ENCODE assay signal across 22 cellular contexts in the genomic region with DNA sequence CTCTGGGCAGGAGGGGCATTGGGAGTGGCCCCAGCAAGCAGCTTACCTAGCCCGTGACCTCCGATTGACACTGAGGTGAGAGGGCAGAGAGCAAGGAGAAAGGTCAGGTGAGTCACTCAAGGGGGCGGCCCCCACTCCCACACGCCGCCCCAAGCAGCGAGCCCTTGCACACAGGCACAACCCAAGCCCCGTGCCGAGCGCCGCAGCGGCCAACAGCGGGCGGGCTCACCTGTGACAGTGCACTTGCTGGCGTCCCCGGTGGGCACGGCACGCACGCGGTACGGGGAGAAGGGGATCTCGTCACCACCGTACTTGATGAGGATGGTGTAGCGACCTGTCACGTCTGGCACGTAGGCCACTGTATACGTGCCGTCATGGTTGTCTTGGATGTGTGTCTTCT. TPM values are rescaled to one million over a fixed set of nuclear protein-coding genes. Genes with fewer than 3 reads are reported as not detected.
DNase-seq lines count a peak whose midpoint lies in the region; ATAC-seq and TF ChIP-seq lines count a peak whose summit lies in the region.
"Had no signal": no experiment of that assay in that cellular context is flagged by ENCODE, and none has a peak within 500 bp of the region (broad histone marks: within the 10 kb centered on the region; RNA-seq: fewer than 3 reads in every experiment).

No MANE protein-coding gene starts in this region.

- H2AFZ ChIP-seq in hepatocyte = no peak overlapping the region

- peak overlapping the region in 1 of 2 donors; percentile 74 for H3K27ac Mint-ChIP-seq in stimulated activated naive CD8-positive, alpha-beta T cell treated with anti-CD3 and anti-CD28 coated beads, Interleukin-15, amount 100 ng/mL, for 72 hours
- H3K27ac Mint-ChIP-seq in activated naive CD8-positive, alpha-beta T cell treated with anti-CD3 and anti-CD28 coated beads, Interleukin-2, amount 50 U/mL, for 24 hours = no peak overlapping the region
- H3K27ac Mint-ChIP-seq in naive thymus-derived CD4-positive, alpha-beta T cell = no peak overlapping the region
- H3K27ac Mint-ChIP-seq: HFFc6 had no signal

- H3K36me3 Mint-ChIP-seq in activated naive CD8-positive, alpha-beta T cell treated with anti-CD3 and anti-CD28 coated beads, Interleukin-2, amount 50 U/mL, for 24 hours (ENCODE audit: low read depth) = peaks cover 20% of the 10 kb centered on the region
- H3K36me3 Mint-ChIP-seq in naive thymus-derived CD4-positive, alpha-beta T cell = peaks cover 0 to 9% (median 0%) of the 10 kb centered on the region in 5 donors

- WGBS in hepatocyte (ENCODE audit: low lambda C conversion rate, missing lambda C conversion rate) = 95% methylated on average over 27 of the region's 27 CpGs

- peaks cover 63% of the 10 kb centered on the region for H3K4me1 Mint-ChIP-seq in stimulated activated naive CD8-positive, alpha-beta T cell treated with anti-CD3 and anti-CD28 coated beads, Interleukin-15, amount 100 ng/mL, for 72 hours
- peaks cover 36% of the 10 kb centered on the region for H3K4me1 Mint-ChIP-seq in activated naive CD8-positive, alpha-beta T cell treated with anti-CD3 and anti-CD28 coated beads, Interleukin-2, amount 50 U/mL, for 24 hours
- H3K4me1 Mint-ChIP-seq in naive thymus-derived CD4-positive, alpha-beta T cell = peaks cover 4 to 19% (median 10%) of the 10 kb centered on the region in 7 donors

- peaks cover 27 to 96% (median 40%) of the 10 kb centered on the region in 3 experiments for H3K36me3 ChIP-seq in naive thymus-derived CD4-positive, alpha-beta T cell (ENCODE audit: control insufficient read depth in 2 of 3, insufficient read depth in 3 of 3, low read length in 3 of 3)
- H3K36me3 ChIP-seq in MG63 (peaks cover 68% of the 10 kb centered on the region), hepatocyte (replicated peaks; ENCODE audit: insufficient read depth, low read depth) (no peaks in the 10 kb centered on the region)
- H3K36me3 ChIP-seq: prostate gland had no signal

- H3K27me3 ChIP-seq in naive thymus-derived CD4-positive, alpha-beta T cell (ENCODE audit: control insufficient read depth in 2 of 2, insufficient read depth in 2 of 2, low read length in 2 of 2) = no peaks in the 10 kb centered on the region
- no peaks in the 10 kb centered on the region for H3K27me3 ChIP-seq in MG63
- H3K27me3 ChIP-seq in hepatocyte = no peaks in the 10 kb centered on the region
- H3K27me3 ChIP-seq: Peyer's patch, SJCRH30 had no signal

- peaks cover 9% of the 10 kb centered on the region for H4K20me1 ChIP-seq in hepatocyte (ENCODE audit: insufficient read depth, poor library complexity, severe bottlenecking)

- H3K27ac ChIP-seq in naive thymus-derived CD4-positive, alpha-beta T cell (ENCODE audit: low read depth, low read length) = peak overlapping the region; percentile 40
- H3K27ac ChIP-seq in hepatocyte = no peak overlapping the region
- H3K27ac ChIP-seq: Peyer's patch, prostate gland, SJCRH30 had no signal

- POLR2A ChIA-PET in naive thymus-derived CD4-positive, alpha-beta T cell (lab: Charles Lee) = interaction anchor here (0.7 kb wide), 1 partner anchor 14 kb away, joined by 3 read pairs; no protein-coding TSS in a partner anchor

- intact Hi-C loops in naive thymus-derived CD4-positive, alpha-beta T cell (cut with micrococcal nuclease) = no loop called here

- ATAC-seq in stimulated activated naive CD8-positive, alpha-beta T cell treated with anti-CD3 and anti-CD28 coated beads, Interleukin-15, Interleukin-2, amounts not matched to agents 100 U/mL and 50 U/mL, for 24 hours = peak; percentile 26
- no peak for ATAC-seq in stimulated activated naive CD8-positive, alpha-beta T cell treated with anti-CD3 and anti-CD28 coated beads, Interleukin-15, amount 100 ng/mL, for 72 hours
- ATAC-seq in activated naive CD8-positive, alpha-beta T cell treated with anti-CD3 and anti-CD28 coated beads, Interleukin-2, amount 50 U/mL, for 24 hours = peak; percentile 12
- no peak for ATAC-seq in naive thymus-derived CD4-positive, alpha-beta T cell
- ATAC-seq in HG03354 (IDR thresholded peaks at IDR 0.05; ENCODE audit: poor library complexity, severe bottlenecking, unreplicated experiment) = no peak

- H3K27me3 Mint-ChIP-seq in stimulated activated naive CD8-positive, alpha-beta T cell treated with anti-CD3 and anti-CD28 coated beads, Interleukin-15, amount 100 ng/mL, for 72 hours = no peaks in the 10 kb centered on the region
- no peaks in the 10 kb centered on the region for H3K27me3 Mint-ChIP-seq in activated naive CD8-positive, alpha-beta T cell treated with anti-CD3 and anti-CD28 coated beads, Interleukin-2, amount 50 U/mL, for 24 hours
- H3K27me3 Mint-ChIP-seq in naive thymus-derived CD4-positive, alpha-beta T cell = no peaks in the 10 kb centered on the region

- H3K4me3 ChIP-seq in naive thymus-derived CD4-positive, alpha-beta T cell (ENCODE audit: low read length) = no peak overlapping the region
- no peak overlapping the region for H3K4me3 ChIP-seq in MG63
- H3K4me3 ChIP-seq in hepatocyte = no peak overlapping the region
- H3K4me3 ChIP-seq: Peyer's patch, prostate gland, SJCRH30 had no signal

- H3K9me2 ChIP-seq in hepatocyte (replicated peaks; ENCODE audit: insufficient read depth) = no peaks in the 10 kb centered on the region

- H3K4me3 Mint-ChIP-seq in stimulated activated naive CD8-positive, alpha-beta T cell treated with anti-CD3 and anti-CD28 coated beads, Interleukin-15, amount 100 ng/mL, for 72 hours = peak overlapping the region in 1 of 2 donors; percentile 42
- H3K4me3 Mint-ChIP-seq in activated naive CD8-positive, alpha-beta T cell treated with anti-CD3 and anti-CD28 coated beads, Interleukin-2, amount 50 U/mL, for 24 hours = no peak overlapping the region
- no peak overlapping the region for H3K4me3 Mint-ChIP-seq in naive thymus-derived CD4-positive, alpha-beta T cell
- H3K4me3 Mint-ChIP-seq: activated T-cell treated with anti-CD3 and anti-CD28 coated beads, Interleukin-2, amount 50 U/mL, for 4 hours; HFFc6 had no signal

- CTCF ChIA-PET in naive thymus-derived CD4-positive, alpha-beta T cell (lab: Charles Lee) = interaction anchor here (0.6 kb wide), 1 partner anchor 185 kb away, joined by 3 read pairs; no protein-coding TSS in a partner anchor

- no peaks in the 10 kb centered on the region for H3K9me3 Mint-ChIP-seq in stimulated activated naive CD8-positive, alpha-beta T cell treated with anti-CD3 and anti-CD28 coated beads, Interleukin-15, amount 100 ng/mL, for 72 hours
- no peaks in the 10 kb centered on the region for H3K9me3 Mint-ChIP-seq in activated naive CD8-positive, alpha-beta T cell treated with anti-CD3 and anti-CD28 coated beads, Interleukin-2, amount 50 U/mL, for 24 hours
- H3K9me3 Mint-ChIP-seq in naive thymus-derived CD4-positive, alpha-beta T cell = no peaks in the 10 kb centered on the region
- H3K9me3 Mint-ChIP-seq: activated T-cell treated with anti-CD3 and anti-CD28 coated beads, Interleukin-2, amount 50 U/mL, for 4 hours; CD8-positive, alpha-beta memory T cell; HFFc6 had no signal

- no peak for TF ChIP-seq CTCF in hepatocyte (IDR thresholded peaks at IDR 0.05; ENCODE audit: poor library complexity)

- H3K4me1 ChIP-seq in naive thymus-derived CD4-positive, alpha-beta T cell (ENCODE audit: control insufficient read depth in 2 of 2, insufficient read depth in 2 of 2, low read length in 2 of 2) = peaks cover 8 to 54% of the 10 kb centered on the region in 2 donors
- no peaks in the 10 kb centered on the region for H3K4me1 ChIP-seq in hepatocyte (ENCODE audit: insufficient read depth)
- H3K4me1 ChIP-seq: Peyer's patch, prostate gland, SJCRH30 had no signal

- no peak for DNase-seq in stimulated activated naive CD8-positive, alpha-beta T cell treated with anti-CD3 and anti-CD28 coated beads, Interleukin-15, Interleukin-2, amounts not matched to agents 100 U/mL and 50 U/mL, for 24 hours
- no peak for DNase-seq in stimulated activated naive CD8-positive, alpha-beta T cell treated with anti-CD3 and anti-CD28 coated beads, Interleukin-15, amount 100 ng/mL, for 72 hours
- DNase-seq in activated naive CD8-positive, alpha-beta T cell treated with anti-CD3 and anti-CD28 coated beads, Interleukin-2, amount 50 U/mL, for 24 hours = no peak
- no peak for DNase-seq in naive thymus-derived CD4-positive, alpha-beta T cell
- DNase-seq in MG63 (no peak), hepatocyte (ENCODE audit: low spot score) (no peak)
- DNase-seq: activated CD4-positive, alpha-beta T cell treated with anti-CD3 and anti-CD28 coated beads for 1 hour; activated naive CD4-positive, alpha-beta T cell treated with Interleukin-2 at 50 U/mL for 16 hours; activated T-cell treated with anti-CD3 and anti-CD28 coated beads, Interleukin-2, amount 50 U/mL, for 4 hours; CD8-positive, alpha-beta memory T cell; dermis blood vessel endothelial cell; HFFc6; KBM-7; kidney glomerular epithelial cell; NCI-H146; NCI-H2171; NCI-H524 treated with DMSO at 0.1 percent for 48 hours; Peyer's patch; SJCRH30; T-helper 1 cell had no signal

- H3K9me3 ChIP-seq in naive thymus-derived CD4-positive, alpha-beta T cell (ENCODE audit: control insufficient read depth in 2 of 3, low read length in 3 of 3) = no peaks in the 10 kb centered on the region
- H3K9me3 ChIP-seq in MG63 (no peaks in the 10 kb centered on the region), hepatocyte (ENCODE audit: low read depth) (no peaks in the 10 kb centered on the region)
- H3K9me3 ChIP-seq: Peyer's patch, prostate gland, SJCRH30 had no signal

- H3K79me2 ChIP-seq in hepatocyte = no peaks in the 10 kb centered on the region

- no peak overlapping the region for H3K4me2 ChIP-seq in hepatocyte

RNA-seq across cellular contexts. Expression of gene FLNA, which starts 17.2 kb away (rescaled TPM):
- 1,000 to 10,000 TPM in 2 of 5 experiments, 100 to 1,000 TPM in 3; 440 to 1,423 (median 604) TPM for total RNA-seq in naive thymus-derived CD4-positive, alpha-beta T cell
- polyA plus RNA-seq in naive thymus-derived CD4-positive, alpha-beta T cell = 100 to 1,000 TPM in 1 of 2 donors, 10 to 100 TPM in 1; 96.0 to 333 TPM
- total RNA-seq in MG63 (2014; rRNA removed; shearing (Covaris generic); ENCODE audit: low replicate concordance) = 1,037 and 1,563 TPM in 2 replicates
- total RNA-seq in hepatocyte = 220 and 396 TPM in 2 replicates
- 468 and 471 TPM in 2 replicates for polyA plus RNA-seq in hepatocyte

RNA-seq across cellular contexts. Expression of gene EMD, which starts 21.9 kb away (rescaled TPM):
- 100 to 1,000 TPM in 2 of 5 experiments, 10 to 100 TPM in 3; 53.5 to 141 (median 89.9) TPM for total RNA-seq in naive thymus-derived CD4-positive, alpha-beta T cell
- polyA plus RNA-seq in naive thymus-derived CD4-positive, alpha-beta T cell = 10 to 100 TPM; 31.5 to 34.6 TPM
- 48.7 and 62.4 TPM in 2 replicates for total RNA-seq in MG63 (2014; rRNA removed; shearing (Covaris generic); ENCODE audit: low replicate concordance)
- total RNA-seq in hepatocyte = 34.2 and 39.4 TPM in 2 replicates
- 61.0 and 65.7 TPM in 2 replicates for polyA plus RNA-seq in hepatocyte

RNA-seq across cellular contexts. Expression of gene RPL10, which starts 41.0 kb away (rescaled TPM):
- 1,000 to 10,000 TPM; 2,926 to 5,130 (median 5,063) TPM for total RNA-seq in naive thymus-derived CD4-positive, alpha-beta T cell
- 1,000 to 10,000 TPM; 6,302 to 7,439 TPM for polyA plus RNA-seq in naive thymus-derived CD4-positive, alpha-beta T cell
- 2,393 and 3,736 TPM in 2 replicates for total RNA-seq in MG63 (2014; rRNA removed; shearing (Covaris generic); ENCODE audit: low replicate concordance)
- total RNA-seq in hepatocyte = 4,114 and 4,460 TPM in 2 replicates
- polyA plus RNA-seq in hepatocyte = 1,206 and 1,210 TPM in 2 replicates

RNA-seq across cellular contexts. Expression of gene DNASE1L1, which starts 51.8 kb away (rescaled TPM):
- total RNA-seq in naive thymus-derived CD4-positive, alpha-beta T cell = 10 to 100 TPM; 18.4 to 31.1 (median 21.7) TPM
- 10 to 100 TPM; 11.1 to 19.6 TPM for polyA plus RNA-seq in naive thymus-derived CD4-positive, alpha-beta T cell
- 20.0 and 21.9 TPM in 2 replicates for total RNA-seq in MG63 (2014; rRNA removed; shearing (Covaris generic); ENCODE audit: low replicate concordance)
- total RNA-seq in hepatocyte = 36.1 and 39.7 TPM in 2 replicates
- polyA plus RNA-seq in hepatocyte = 22.3 and 22.6 TPM in 2 replicates

RNA-seq across cellular contexts. Expression of gene TAFAZZIN, which starts 54.1 kb away (rescaled TPM):
- 100 to 1,000 TPM in 3 of 5 experiments, 10 to 100 TPM in 2; 90.9 to 130 (median 108) TPM for total RNA-seq in naive thymus-derived CD4-positive, alpha-beta T cell
- polyA plus RNA-seq in naive thymus-derived CD4-positive, alpha-beta T cell = 10 to 100 TPM; 40.4 to 46.4 TPM
- 15.1 and 16.2 TPM in 2 replicates for total RNA-seq in MG63 (2014; rRNA removed; shearing (Covaris generic); ENCODE audit: low replicate concordance)
- 25.0 and 26.7 TPM in 2 replicates for total RNA-seq in hepatocyte
- polyA plus RNA-seq in hepatocyte = 41.3 and 69.6 TPM in 2 replicates

Comparison
In these comparisons a context has a peak if more than half of its experiments do, and no peak if none do; other contexts are left out.
1. ATAC-seq: peak in stimulated activated naive CD8-positive, alpha-beta T cell treated with anti-CD3 and anti-CD28 coated beads, Interleukin-15, Interleukin-2, amounts not matched to agents 100 U/mL and 50 U/mL, for 24 hours (single experiment) and activated naive CD8-positive, alpha-beta T cell treated with anti-CD3 and anti-CD28 coated beads, Interleukin-2, amount 50 U/mL, for 24 hours (single experiment); none in stimulated activated naive CD8-positive, alpha-beta T cell treated with anti-CD3 and anti-CD28 coated beads, Interleukin-15, amount 100 ng/mL, for 72 hours (single experiment), naive thymus-derived CD4-positive, alpha-beta T cell (single experiment) and HG03354 (single experiment).